In the genomic region with DNA sequence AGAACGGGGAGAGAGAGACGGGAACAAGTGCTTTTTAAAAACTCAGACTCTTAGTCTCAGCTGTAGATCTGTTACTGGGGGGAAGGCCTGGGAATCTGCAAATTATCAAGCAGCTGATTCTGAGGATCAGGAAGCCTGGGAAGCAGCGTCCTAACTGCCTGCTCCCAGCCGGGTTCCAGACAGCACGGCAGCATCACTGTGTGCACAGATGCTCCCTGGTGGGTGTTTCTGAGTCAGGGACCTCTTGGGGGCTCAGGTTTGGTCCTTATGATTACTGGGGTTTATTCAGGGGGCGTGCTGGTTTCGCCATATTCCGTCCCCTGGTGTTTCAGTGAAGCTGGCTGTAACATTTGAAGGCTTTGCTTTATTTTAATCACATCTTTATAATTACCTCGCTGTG, we compare ENCODE assay signal across 34 cellular contexts. TPM values are rescaled to one million over a fixed set of nuclear protein-coding genes. Genes with fewer than 3 reads are reported as not detected.
"Had no signal": no experiment of that assay in that cellular context is flagged by ENCODE, and none has a peak within 500 bp of the region (broad histone marks: within the 10 kb centered on the region; RNA-seq: fewer than 3 reads in every experiment).

No MANE protein-coding gene starts in this region.

- ATAC-seq: activated CD8-positive, alpha-beta memory T cell treated with anti-CD3 and anti-CD28 coated beads, Interleukin-2, amount 10 ng/mL, durations not matched to agents 7 days and 5 days; Panc1 had no signal

- H3K4me1 Mint-ChIP-seq: activated naive CD4-positive, alpha-beta T cell treated with anti-CD3 and anti-CD28 coated beads, Interleukin-2, amount 10 ng/mL, durations not matched to agents 7 days and 5 days; IgD-negative memory B cell had no signal

- H3K27me3 ChIP-seq: ascending aorta, breast epithelium had no signal

- H3K9me3 ChIP-seq: ascending aorta, breast epithelium, SJCRH30 had no signal

- H3K27ac Mint-ChIP-seq: activated CD4-positive, alpha-beta memory T cell treated with anti-CD3 and anti-CD28 coated beads, Interleukin-2, amount 10 ng/mL, durations not matched to agents 7 days and 5 days; activated CD8-positive, alpha-beta memory T cell treated with anti-CD3 and anti-CD28 coated beads, Interleukin-2, amount 10 ng/mL, durations not matched to agents 7 days and 5 days; activated naive CD4-positive, alpha-beta T cell treated with anti-CD3 and anti-CD28 coated beads, Interleukin-2, amount 10 ng/mL, durations not matched to agents 7 days and 5 days; IgD-negative memory B cell had no signal

- H3K36me3 Mint-ChIP-seq: activated CD8-positive, alpha-beta memory T cell treated with anti-CD3 and anti-CD28 coated beads, Interleukin-2, amount 10 ng/mL, durations not matched to agents 7 days and 5 days; activated naive CD4-positive, alpha-beta T cell treated with anti-CD3 and anti-CD28 coated beads, Interleukin-2, amount 10 ng/mL, durations not matched to agents 7 days and 5 days; activated naive CD8-positive, alpha-beta T cell; IgD-negative memory B cell had no signal

- H3K4me1 ChIP-seq: breast epithelium had no signal

- H3K27ac ChIP-seq: ascending aorta, breast epithelium, SJCRH30, SK-N-MC, WERI-Rb-1 had no signal

- H3K27me3 Mint-ChIP-seq: activated CD4-positive, alpha-beta memory T cell treated with anti-CD3 and anti-CD28 coated beads, Interleukin-2, amount 10 ng/mL, durations not matched to agents 7 days and 5 days; activated CD8-positive, alpha-beta memory T cell treated with anti-CD3 and anti-CD28 coated beads, Interleukin-2, amount 10 ng/mL, durations not matched to agents 7 days and 5 days; activated naive CD4-positive, alpha-beta T cell treated with anti-CD3 and anti-CD28 coated beads, Interleukin-2, amount 10 ng/mL, durations not matched to agents 7 days and 5 days; activated naive CD8-positive, alpha-beta T cell had no signal

- DNase-seq: activated CD4-positive, alpha-beta memory T cell treated with anti-CD3 and anti-CD28 coated beads, Interleukin-2, amount 10 ng/mL, durations not matched to agents 7 days and 5 days; activated CD4-positive, alpha-beta T cell treated with anti-CD3 and anti-CD28 coated beads for 1 hour; activated CD4-positive, alpha-beta T cell treated with anti-CD3 and anti-CD28 coated beads for 48 hours; activated CD4-positive, CD25-positive, alpha-beta regulatory T cell; activated CD8-positive, alpha-beta memory T cell treated with anti-CD3 and anti-CD28 coated beads for 24 hours; activated CD8-positive, alpha-beta memory T cell treated with anti-CD3 and anti-CD28 coated beads, Interleukin-2, amount 10 ng/mL, durations not matched to agents 7 days and 5 days; activated CD8-positive, alpha-beta memory T cell treated with anti-CD3 and anti-CD28 coated beads, Interleukin-2, amount 50 U/mL, for 48 hours; activated effector memory CD4-positive, alpha-beta T cell treated with Interleukin-2 at 50 U/mL for 16 hours; activated naive CD4-positive, alpha-beta T cell treated with anti-CD3 and anti-CD28 coated beads, Interleukin-2, amount 10 ng/mL, durations not matched to agents 7 days and 5 days; activated T-cell treated with anti-CD3 and anti-CD28 coated beads, Interleukin-2, amount 50 U/mL, for 48 hours; amygdala; Karpas-422; KBM-7; NCI-H1105; NCI-H1417 treated with DMSO at 0.1 percent for 48 hours; NCI-H187 treated with DMSO at 0.1 percent for 48 hours; NCI-H2171 treated with DMSO at 0.1 percent for 48 hours; NCI-H510A; NCI-H526; NCI-H774; SHP77; SJCRH30; T1000; WERI-Rb-1 had no signal

- H3K4me3 Mint-ChIP-seq: activated CD4-positive, alpha-beta memory T cell treated with anti-CD3 and anti-CD28 coated beads, Interleukin-2, amount 10 ng/mL, durations not matched to agents 7 days and 5 days; activated CD8-positive, alpha-beta memory T cell treated with anti-CD3 and anti-CD28 coated beads, Interleukin-2, amount 10 ng/mL, durations not matched to agents 7 days and 5 days; activated naive CD4-positive, alpha-beta T cell treated with anti-CD3 and anti-CD28 coated beads, Interleukin-2, amount 10 ng/mL, durations not matched to agents 7 days and 5 days; activated naive CD8-positive, alpha-beta T cell; IgD-negative memory B cell had no signal

- H3K4me3 ChIP-seq: ascending aorta, breast epithelium, SJCRH30, SK-N-MC had no signal

- H3K9me3 Mint-ChIP-seq: activated CD4-positive, alpha-beta memory T cell treated with anti-CD3 and anti-CD28 coated beads, Interleukin-2, amount 10 ng/mL, durations not matched to agents 7 days and 5 days; activated naive CD4-positive, alpha-beta T cell treated with anti-CD3 and anti-CD28 coated beads, Interleukin-2, amount 10 ng/mL, durations not matched to agents 7 days and 5 days had no signal

- H3K36me3 ChIP-seq: ascending aorta, breast epithelium, SJCRH30, WERI-Rb-1 had no signal

RNA-seq across cellular contexts. Expression of a gene that starts 16.2 kb away (rescaled TPM):
- total RNA-seq: activated CD4-positive, alpha-beta memory T cell treated with anti-CD3 and anti-CD28 coated beads, Interleukin-2, amount 10 ng/mL, durations not matched to agents 7 days and 5 days; activated CD8-positive, alpha-beta memory T cell treated with anti-CD3 and anti-CD28 coated beads, Interleukin-2, amount 10 ng/mL, durations not matched to agents 7 days and 5 days; ascending aorta; breast epithelium; MCF 10A; RPMI7951; T-helper 1 cell treated with Interleukin-12 subunit alpha and Interleukin-12 subunit beta and Interleukin-4 antibody, amounts not matched to agents 30 ng/mL and 1 ng/mL, for 36 hours; T-helper 2 cell treated with Interferon-gamma antibody and Interleukin-4, amounts not matched to agents 100 ng/mL and 5 ng/mL, for 36 hours had no signal
